Comparison of ENCODE assay signal across 2 cellular contexts in genomic region chr11:63840356-63841060, GRCh38.
TF ChIP-seq lines count a peak whose summit lies in the region.

No MANE protein-coding gene starts in this region.

TF ChIP-seq in SK-N-SH, 30 proteins besides CTCF, POLR2A, EP300 and RAD21 (continued from another document):
- TF ChIP-seq ZBTB33 (IDR thresholded peaks at IDR 0.05; ENCODE audit: borderline replicate concordance, low read depth): no peak
- TF ChIP-seq SIN3A (IDR thresholded peaks at IDR 0.05; ENCODE audit: borderline replicate concordance, low read depth, low read length): no peak
- no peak for TF ChIP-seq ELF1 (IDR thresholded peaks at IDR 0.05)
- no peak for TF ChIP-seq NRF1 (IDR thresholded peaks at IDR 0.05; ENCODE audit: low read depth, low read length)
- no peak for TF ChIP-seq YY1 (IDR thresholded peaks at IDR 0.05; ENCODE audit: low read depth)
- no peak for TF ChIP-seq TCF12 (IDR thresholded peaks at IDR 0.05)
- no peak for TF ChIP-seq CHD2 (IDR thresholded peaks at IDR 0.05; ENCODE audit: low read length, partially characterized antibody)

TF ChIP-seq in SK-N-SH treated with all-trans-retinoic acid at 6 μM for 48 hours, 23 proteins besides CTCF, POLR2A, EP300 and RAD21 (continued from another document):
- TF ChIP-seq TSHZ2 (CRISPR knock-in tag; IDR thresholded peaks at IDR 0.05): no peak
- TF ChIP-seq ZNF565 (CRISPR knock-in tag; conservative IDR thresholded peaks at IDR 0.05; ENCODE audit: low read depth): no peak
- TF ChIP-seq PPARA (CRISPR knock-in tag; IDR thresholded peaks at IDR 0.05; ENCODE audit: borderline replicate concordance): no peak
- no peak for TF ChIP-seq ZNF8 (CRISPR knock-in tag; IDR thresholded peaks at IDR 0.05)
- no peak for TF ChIP-seq POU6F1 (CRISPR knock-in tag; IDR thresholded peaks at IDR 0.05; ENCODE audit: borderline replicate concordance, low read depth)
- TF ChIP-seq RARB (CRISPR knock-in tag; IDR thresholded peaks at IDR 0.05): no peak
- no peak for TF ChIP-seq ZNF70 (CRISPR knock-in tag; IDR thresholded peaks at IDR 0.05)
- no peak for TF ChIP-seq ZFP30 (CRISPR knock-in tag; IDR thresholded peaks at IDR 0.05)
